8 cellular contexts compared by ENCODE assay signal in the genomic region with DNA sequence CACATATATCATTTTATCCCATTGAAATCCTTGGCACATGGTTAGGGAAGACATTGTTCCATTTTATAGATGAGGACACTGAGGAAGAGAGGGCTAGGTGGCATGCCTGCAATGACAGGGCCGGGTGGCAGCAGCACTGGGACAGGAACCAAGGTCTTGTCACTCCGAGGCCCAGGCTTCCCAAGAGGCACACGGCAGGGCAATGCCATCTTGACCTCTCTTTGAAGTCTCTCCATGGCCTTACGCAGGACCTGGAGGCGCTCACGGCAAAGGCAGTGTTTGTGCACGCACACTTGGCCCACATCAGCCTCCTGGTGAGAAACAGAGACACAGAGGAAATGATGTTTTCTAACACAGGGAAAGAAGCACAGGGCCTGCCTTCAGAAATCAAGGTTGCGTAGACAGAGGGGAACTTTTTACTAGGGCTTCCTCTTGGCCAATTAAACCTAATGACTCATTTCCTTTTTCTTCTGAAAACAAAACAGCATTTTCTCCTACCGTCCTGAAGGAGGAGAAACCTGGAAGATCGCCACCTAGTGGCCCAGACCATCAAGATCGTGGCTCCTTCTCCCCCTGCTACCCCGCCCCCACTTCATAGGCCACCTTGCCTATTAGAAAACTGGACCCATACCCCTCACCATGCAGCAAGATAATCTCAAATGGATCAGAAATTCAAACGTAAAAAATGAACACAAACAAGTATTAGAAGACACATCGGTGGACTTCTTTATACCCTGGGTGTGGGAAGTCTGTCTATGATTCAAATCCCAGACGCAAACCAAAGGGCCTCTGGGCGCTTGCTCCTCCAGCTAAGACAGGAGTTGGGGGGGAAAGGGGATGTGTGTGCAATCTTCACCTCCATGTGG.
DNase-seq lines count a peak whose midpoint lies in the region; ATAC-seq lines count a peak whose summit lies in the region.

No MANE protein-coding gene starts in this region.

- peak; percentile 90 for ATAC-seq in HG02938 (IDR thresholded peaks at IDR 0.05; ENCODE audit: unreplicated experiment)

- peak; percentile 68 for DNase-seq in NK-92 treated with Interleukin-12 subunit alpha and Interleukin-12 subunit beta, amount 100 ng/mL, for 24 hours (lab: John Stamatoyannopoulos, UW)
- DNase-seq in NK-92 (lab: John Stamatoyannopoulos, UW; ENCODE audit: unreplicated experiment) (no peak), NCI-H1930 (lab: John Stamatoyannopoulos, UW) (peak; percentile 37 to 52), UCSD-AML1 (lab: John Stamatoyannopoulos, UW; ENCODE audit: unreplicated experiment) (peak; percentile 83), brain pericyte (ENCODE audit: low read depth, low spot score) (peak; percentile 74), iPS-NIHi7 (ENCODE audit: extremely low spot score) (peak; percentile 84), smooth muscle cell of the brain vasculature (ENCODE audit: low read depth, low spot score) (peak; percentile 92)
